8 cellular contexts compared by ENCODE assay signal in the genomic region with DNA sequence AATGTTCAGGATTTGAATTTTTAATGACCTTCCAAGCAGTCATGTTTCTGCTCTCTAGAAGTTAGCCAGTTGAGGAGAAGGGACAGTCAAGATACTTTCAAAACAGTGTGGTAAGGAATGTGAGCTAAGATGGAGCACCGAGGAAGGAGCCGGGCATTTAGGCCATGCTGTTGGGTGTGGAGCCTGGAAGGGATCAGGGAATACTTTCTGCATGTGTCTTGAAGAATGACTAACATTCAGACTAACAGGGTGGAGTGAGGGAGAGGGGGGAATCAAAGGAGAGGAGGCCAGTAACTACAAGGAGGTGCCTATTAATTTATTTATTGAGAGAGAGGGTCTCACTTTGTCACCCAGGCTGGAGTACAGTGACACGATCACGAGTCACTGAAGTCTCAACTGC. TPM values are rescaled to one million over a fixed set of nuclear protein-coding genes. Genes with fewer than 3 reads are reported as not detected.
DNase-seq lines count a peak whose midpoint lies in the region; ATAC-seq, FAIRE-seq and TF ChIP-seq lines count a peak whose summit lies in the region.
"Not testable (repeated sequence)": the region's sequence is repeated elsewhere in the genome, so short reads cannot be mapped to it uniquely, and the experiment has no call there.

No MANE protein-coding gene starts in this region.

- POLR2A ChIA-PET in BJ (lab: Charles Lee); RWPE1 (lab: Yijun Ruan, JAX; ENCODE audit: low non-redundant PET): not testable (repeated sequence)

- H3K27ac ChIP-seq in RWPE1 (peak overlapping the region; percentile 92), subcutaneous abdominal adipose tissue (ENCODE audit: low read depth, low read length) (peak overlapping the region; percentile 41)

- CTCF ChIA-PET in BJ (lab: Yijun Ruan, JAX): interaction anchor here (0.9 kb wide), 1 partner anchor 62 kb away, joined by 3 read pairs; no protein-coding TSS in a partner anchor
- CTCF ChIA-PET in RWPE1 (lab: Yijun Ruan, JAX): not testable (repeated sequence)

- H3K4me3 ChIP-seq in BJ (ENCODE audit: low read depth, low read length) (peak overlapping the region; percentile 11; the same call in 1 of the 2 replicates), fibroblast of villous mesenchyme (ENCODE audit: low read depth, low read length) (peak overlapping the region; percentile 90), subcutaneous abdominal adipose tissue (ENCODE audit: low read depth in 1 of 5, low read length in 5 of 5) (peak overlapping the region in 2 of 5 donors; percentile 11 to 13)
- H3K4me3 ChIP-seq in bronchial epithelial cell (ENCODE audit: low read depth, low read length): not testable (repeated sequence)

- FAIRE-seq in bronchial epithelial cell (lab: Jason Lieb, UNC): not testable (repeated sequence)

- TF ChIP-seq CTCF in BJ (IDR thresholded peaks at IDR 0.05; ENCODE audit: insufficient read depth, low read depth, low read length); RWPE1 (conservative IDR thresholded peaks at IDR 0.05; ENCODE audit: low read depth); bronchial epithelial cell (IDR thresholded peaks at IDR 0.05; ENCODE audit: insufficient read depth, low read length, severe bottlenecking); fibroblast of villous mesenchyme (IDR thresholded peaks at IDR 0.05; ENCODE audit: insufficient read depth, low read depth, low read length); natural killer cell (IDR thresholded peaks at IDR 0.05): not testable (repeated sequence)

- H3K9ac ChIP-seq in subcutaneous abdominal adipose tissue (ENCODE audit: low read length in 5 of 5): not testable (repeated sequence)

- not testable (repeated sequence) for H3K4me3 Mint-ChIP-seq in activated T-helper 1 cell treated with anti-CD3 and anti-CD28 coated beads, Interleukin-12 subunit alpha, Interleukin-12 subunit beta, Interleukin-2, Interleukin-4 antibody, amounts not matched to agents 30 ng/mL and 10 ng/mL and 1 ng/mL, durations not matched to agents 14 hours and 24 hours and 36 hours
- peak overlapping the region; percentile 19 for H3K4me3 Mint-ChIP-seq in natural killer cell

- H3K4me1 Mint-ChIP-seq in activated T-helper 1 cell treated with anti-CD3 and anti-CD28 coated beads, Interleukin-12 subunit alpha, Interleukin-12 subunit beta, Interleukin-2, Interleukin-4 antibody, amounts not matched to agents 30 ng/mL and 10 ng/mL and 1 ng/mL, durations not matched to agents 14 hours and 24 hours and 36 hours (ENCODE audit: low read depth): peaks cover 15% of the 10 kb centered on the region
- peaks cover 20 to 30% of the 10 kb centered on the region in 2 donors for H3K4me1 Mint-ChIP-seq in natural killer cell

- H3K9me3 ChIP-seq in subcutaneous abdominal adipose tissue (ENCODE audit: control insufficient read depth in 5 of 5, low read length in 5 of 5): not testable (repeated sequence)

- H3K27me3 ChIP-seq in BJ (ENCODE audit: control insufficient read depth, insufficient read depth, low read length); bronchial epithelial cell (ENCODE audit: control insufficient read depth, insufficient read depth, low read length); subcutaneous abdominal adipose tissue (ENCODE audit: control insufficient read depth in 5 of 5, insufficient read depth in 4 of 5, low read length in 5 of 5): not testable (repeated sequence)

- not testable (repeated sequence) for DNase-seq in BJ (ENCODE audit: low read depth); activated T-helper 1 cell treated with anti-CD3 and anti-CD28 coated beads, Interleukin-12 subunit alpha, Interleukin-12 subunit beta, Interleukin-2, Interleukin-4 antibody, amounts not matched to agents 30 ng/mL and 10 ng/mL and 1 ng/mL, durations not matched to agents 14 hours and 24 hours and 36 hours (ENCODE audit: low spot score); natural killer cell
- DNase-seq in HCEC 1CT: peak; percentile 73
- peak; percentile 49 for DNase-seq in RWPE1 (ENCODE audit: low spot score)
- DNase-seq in bronchial epithelial cell (ENCODE audit: low read depth): peak; percentile 77
- peak; percentile 54 for DNase-seq in fibroblast of villous mesenchyme (ENCODE audit: low read depth)

- peaks cover 1 to 32% (median 18%) of the 10 kb centered on the region in 5 donors for H3K4me1 ChIP-seq in subcutaneous abdominal adipose tissue (ENCODE audit: control insufficient read depth in 5 of 5, insufficient read depth in 5 of 5, low read length in 5 of 5)

- H3K27ac Mint-ChIP-seq in activated T-helper 1 cell treated with anti-CD3 and anti-CD28 coated beads, Interleukin-12 subunit alpha, Interleukin-12 subunit beta, Interleukin-2, Interleukin-4 antibody, amounts not matched to agents 30 ng/mL and 10 ng/mL and 1 ng/mL, durations not matched to agents 14 hours and 24 hours and 36 hours: peak overlapping the region; percentile 31
- H3K27ac Mint-ChIP-seq in natural killer cell: peak overlapping the region; percentile 98

- not testable (repeated sequence) for H3K9me3 Mint-ChIP-seq in activated T-helper 1 cell treated with anti-CD3 and anti-CD28 coated beads, Interleukin-12 subunit alpha, Interleukin-12 subunit beta, Interleukin-2, Interleukin-4 antibody, amounts not matched to agents 30 ng/mL and 10 ng/mL and 1 ng/mL, durations not matched to agents 14 hours and 24 hours and 36 hours; natural killer cell

- ATAC-seq in natural killer cell: not testable (repeated sequence)

- not testable (repeated sequence) for H3K27me3 Mint-ChIP-seq in activated T-helper 1 cell treated with anti-CD3 and anti-CD28 coated beads, Interleukin-12 subunit alpha, Interleukin-12 subunit beta, Interleukin-2, Interleukin-4 antibody, amounts not matched to agents 30 ng/mL and 10 ng/mL and 1 ng/mL, durations not matched to agents 14 hours and 24 hours and 36 hours (ENCODE audit: insufficient read depth); natural killer cell (ENCODE audit: low read depth in 2 of 2)

- H3K36me3 ChIP-seq in BJ (ENCODE audit: control insufficient read depth, insufficient read depth, low read length); bronchial epithelial cell (ENCODE audit: control insufficient read depth, insufficient read depth, low read length); subcutaneous abdominal adipose tissue (ENCODE audit: control insufficient read depth in 5 of 5, insufficient read depth in 5 of 5, low read length in 5 of 5): not testable (repeated sequence)

- intact Hi-C loops in activated T-helper 1 cell treated with anti-CD3 and anti-CD28 coated beads, Interleukin-12 subunit alpha, Interleukin-12 subunit beta, Interleukin-2, Interleukin-4 antibody, amounts not matched to agents 30 ng/mL and 10 ng/mL and 1 ng/mL, durations not matched to agents 14 hours and 24 hours and 36 hours (cut with micrococcal nuclease): loop anchor here (5.0 kb wide), 1 partner anchor 760 kb away; the partner anchor contains the start of gene GUSB
- intact Hi-C loops in natural killer cell (cut with micrococcal nuclease): not testable (repeated sequence)

- not testable (repeated sequence) for H3K36me3 Mint-ChIP-seq in activated T-helper 1 cell treated with anti-CD3 and anti-CD28 coated beads, Interleukin-12 subunit alpha, Interleukin-12 subunit beta, Interleukin-2, Interleukin-4 antibody, amounts not matched to agents 30 ng/mL and 10 ng/mL and 1 ng/mL, durations not matched to agents 14 hours and 24 hours and 36 hours (ENCODE audit: low read depth); natural killer cell

RNA-seq across cellular contexts. Expression of gene RABGEF1, which starts 1.8 kb away (rescaled TPM):
- polyA plus RNA-seq in BJ (2011; rRNA removed): 49.1 and 61.0 TPM in 2 replicates
- polyA minus RNA-seq in BJ (2011; rRNA and poly(A)+ RNA removed): 47.1 and 73.9 TPM in 2 replicates
- total RNA-seq in activated T-helper 1 cell treated with anti-CD3 and anti-CD28 coated beads, Interleukin-12 subunit alpha, Interleukin-12 subunit beta, Interleukin-2, Interleukin-4 antibody, amounts not matched to agents 30 ng/mL and 10 ng/mL and 1 ng/mL, durations not matched to agents 14 hours and 24 hours and 36 hours: 26.7 and 27.8 TPM in 2 replicates
- total RNA-seq in bronchial epithelial cell: 35.3 and 41.5 TPM in 2 replicates
- total RNA-seq in fibroblast of villous mesenchyme: 43.8 and 61.7 TPM in 2 replicates
- 10 to 100 TPM; 26.1 to 38.1 (median 31.7) TPM for total RNA-seq in natural killer cell
